Comparison of ENCODE assay signal across 5 cellular contexts in the genomic region with DNA sequence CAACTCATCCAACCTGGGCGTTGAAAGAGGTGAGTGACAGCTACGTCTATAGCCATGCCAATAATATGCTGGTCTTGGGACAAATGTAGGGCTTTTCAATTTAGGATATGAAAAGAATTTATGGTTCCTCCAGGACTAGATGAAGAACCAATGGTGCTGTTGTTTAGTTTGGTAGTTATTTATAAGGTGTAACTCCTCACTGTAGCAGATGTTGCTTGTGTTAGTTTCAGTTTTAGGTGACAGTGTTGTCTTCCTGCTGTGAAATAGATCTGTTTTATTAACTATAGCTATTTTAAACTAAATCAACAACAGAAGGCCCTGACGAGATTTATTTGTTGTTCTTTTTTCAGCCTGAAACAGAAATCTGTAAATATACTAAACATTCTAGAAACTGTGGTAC. TPM values are rescaled to one million over a fixed set of nuclear protein-coding genes. Genes with fewer than 3 reads are reported as not detected.
A peak's percentile ranks its signal among the peaks of the same experiment; 100 is the strongest.
DNase-seq lines count a peak whose midpoint lies in the region; ATAC-seq and TF ChIP-seq lines count a peak whose summit lies in the region.
"Not testable (repeated sequence)": the region's sequence is repeated elsewhere in the genome, so short reads cannot be mapped to it uniquely, and the experiment has no call there.

No MANE protein-coding gene starts in this region.

- H2AFZ ChIP-seq in HCT116 (ENCODE audit: low read depth, low read length, poor library complexity, severe bottlenecking): not testable (repeated sequence)

- H3K9me3 Mint-ChIP-seq in MCF 10A (ENCODE audit: unreplicated experiment): not testable (repeated sequence)

- H3K27me3 Mint-ChIP-seq in MCF 10A (ENCODE audit: insufficient read depth, unreplicated experiment): not testable (repeated sequence)

- CTCF ChIA-PET in HCT116 (lab: Charles Lee); Panc1 (lab: Charles Lee); MCF 10A (lab: Yijun Ruan, JAX): not testable (repeated sequence)

- DNase-seq in HCT116 (ENCODE audit: low read depth, low spot score); Panc1 (ENCODE audit: low read depth, low spot score); MCF 10A (ENCODE audit: unreplicated experiment); lower lobe of right lung; omental fat pad (ENCODE audit: low spot score): not testable (repeated sequence)

- H3K9ac ChIP-seq in HCT116 (ENCODE audit: low read length): not testable (repeated sequence)

- TF ChIP-seq CTCF in HCT116 (IDR thresholded peaks at IDR 0.05 in 2 of 3, conservative IDR thresholded peaks at IDR 0.05 in 1 of 3; ENCODE audit: borderline replicate concordance in 1 of 3, insufficient read depth in 1 of 3, low read depth in 2 of 3, low read length in 2 of 3); Panc1 (IDR thresholded peaks at IDR 0.05); MCF 10A (IDR thresholded peaks at IDR 0.05; ENCODE audit: unreplicated experiment); lower lobe of right lung (IDR thresholded peaks at IDR 0.05); omental fat pad (IDR thresholded peaks at IDR 0.05): not testable (repeated sequence)

- BruUV-seq in HCT116 (replicated peaks; lab: Mats Ljungman, UMichigan) (TSS peak; percentile 30), Panc1 (replicated peaks; lab: Mats Ljungman, UMichigan) (TSS peak; percentile 61), MCF 10A (replicated peaks; lab: Mats Ljungman, UMichigan) (TSS peak; percentile 25)

- ATAC-seq in HCT116, Panc1: not testable (repeated sequence)
- peak; percentile 20 to 64 for ATAC-seq in lower lobe of right lung
- peak; percentile 48 for ATAC-seq in omental fat pad (ENCODE audit: low FRiP score)

- intact Hi-C loops in HCT116 (cut with micrococcal nuclease); Panc1 (cut with micrococcal nuclease; ENCODE audit: unreplicated experiment); MCF 10A (cut with micrococcal nuclease); lower lobe of right lung (cut with DNase I): not testable (repeated sequence)

- H3K9me3 ChIP-seq in HCT116 (ENCODE audit: control insufficient read depth in 1 of 2, insufficient read depth in 1 of 2, low read depth in 1 of 2, low read length in 2 of 2); Panc1 (ENCODE audit: control insufficient read depth, insufficient read depth, low read depth, low read length); lower lobe of right lung: not testable (repeated sequence)

- not testable (repeated sequence) for H3K27ac ChIP-seq in HCT116 (ENCODE audit: low read depth, low read length); Panc1 (ENCODE audit: low read length); lower lobe of right lung

- not testable (repeated sequence) for TF ChIP-seq RAD21 in HCT116 (IDR thresholded peaks at IDR 0.05; ENCODE audit: low read depth)

- not testable (repeated sequence) for H3K4me3 ChIP-seq in HCT116 (replicated peaks in 1 of 2; ENCODE audit: low read depth in 1 of 2, low read length in 2 of 2); Panc1 (ENCODE audit: low read depth in 2 of 2, low read length in 2 of 2); lower lobe of right lung

- not testable (repeated sequence) for H3K4me3 Mint-ChIP-seq in MCF 10A (ENCODE audit: unreplicated experiment)

- POLR2A ChIA-PET in HCT116 (lab: Charles Lee); Panc1 (lab: Charles Lee); MCF 10A (lab: Yijun Ruan, JAX): not testable (repeated sequence)

- H3K27me3 ChIP-seq in HCT116 (ENCODE audit: insufficient read depth, low read length); Panc1 (ENCODE audit: control insufficient read depth, insufficient read depth, low read length); lower lobe of right lung (ENCODE audit: low read depth): not testable (repeated sequence)

- not testable (repeated sequence) for H3K27ac Mint-ChIP-seq in MCF 10A (ENCODE audit: low read depth, unreplicated experiment)

- not testable (repeated sequence) for H3K79me2 ChIP-seq in HCT116 (ENCODE audit: insufficient read depth, low read length)

- not testable (repeated sequence) for H3K9me2 ChIP-seq in HCT116 (ENCODE audit: insufficient read depth)

- RAD21 ChIA-PET in HCT116 (lab: Charles Lee; ENCODE audit: low non-redundant PET in 1 of 2, low total read pairs in 2 of 2, uncharacterized antibody in 2 of 2, unreplicated experiment in 2 of 2): not testable (repeated sequence)

- in situ Hi-C loops in Panc1 (cut with HindIII; ENCODE audit: low pct_unique_long_range_greater_than_20kb, low sequenced_read_pairs): not testable (repeated sequence)

- H4K20me1 ChIP-seq in HCT116 (ENCODE audit: insufficient read depth): not testable (repeated sequence)

- not testable (repeated sequence) for H3K4me1 ChIP-seq in HCT116 (ENCODE audit: control insufficient read depth in 1 of 2, insufficient read depth in 2 of 2, low read length in 2 of 2); Panc1 (ENCODE audit: control insufficient read depth, insufficient read depth, low read length); lower lobe of right lung

- not testable (repeated sequence) for H3K4me2 ChIP-seq in HCT116 (ENCODE audit: low read length)

- TF ChIP-seq POLR2A in HCT116 (IDR thresholded peaks at IDR 0.05; ENCODE audit: borderline replicate concordance, extremely low read depth, insufficient read depth, insufficient read length): not testable (repeated sequence)

- H3K4me1 Mint-ChIP-seq in MCF 10A (ENCODE audit: insufficient read depth, unreplicated experiment): not testable (repeated sequence)

- H3K36me3 Mint-ChIP-seq in MCF 10A (ENCODE audit: insufficient read depth, unreplicated experiment): peaks cover 11% of the 10 kb centered on the region

- not testable (repeated sequence) for H3K36me3 ChIP-seq in HCT116 (ENCODE audit: control insufficient read depth in 1 of 2, insufficient read depth in 2 of 2, low read length in 2 of 2); Panc1 (ENCODE audit: control insufficient read depth, insufficient read depth, low read length); lower lobe of right lung

RNA-seq across cellular contexts. Expression of gene NOMO1, which starts 15.4 kb away (rescaled TPM):
- total RNA-seq in HCT116 (2021; ENCODE audit: unreplicated experiment) (122 TPM), Panc1 (2021; ENCODE audit: unreplicated experiment) (249 TPM), MCF 10A (2022) (121 and 125 TPM in 2 replicates), lower lobe of right lung (57.7 TPM), omental fat pad (10 to 100 TPM; 28.2 to 74.2 (median 39.6) TPM)
- 126 and 138 TPM in 2 replicates for polyA plus RNA-seq in HCT116 (2012)
- 196 TPM for polyA plus RNA-seq in Panc1 (2012; ENCODE audit: insufficient read length)
